14 cellular contexts compared by ENCODE assay signal in the genomic region with DNA sequence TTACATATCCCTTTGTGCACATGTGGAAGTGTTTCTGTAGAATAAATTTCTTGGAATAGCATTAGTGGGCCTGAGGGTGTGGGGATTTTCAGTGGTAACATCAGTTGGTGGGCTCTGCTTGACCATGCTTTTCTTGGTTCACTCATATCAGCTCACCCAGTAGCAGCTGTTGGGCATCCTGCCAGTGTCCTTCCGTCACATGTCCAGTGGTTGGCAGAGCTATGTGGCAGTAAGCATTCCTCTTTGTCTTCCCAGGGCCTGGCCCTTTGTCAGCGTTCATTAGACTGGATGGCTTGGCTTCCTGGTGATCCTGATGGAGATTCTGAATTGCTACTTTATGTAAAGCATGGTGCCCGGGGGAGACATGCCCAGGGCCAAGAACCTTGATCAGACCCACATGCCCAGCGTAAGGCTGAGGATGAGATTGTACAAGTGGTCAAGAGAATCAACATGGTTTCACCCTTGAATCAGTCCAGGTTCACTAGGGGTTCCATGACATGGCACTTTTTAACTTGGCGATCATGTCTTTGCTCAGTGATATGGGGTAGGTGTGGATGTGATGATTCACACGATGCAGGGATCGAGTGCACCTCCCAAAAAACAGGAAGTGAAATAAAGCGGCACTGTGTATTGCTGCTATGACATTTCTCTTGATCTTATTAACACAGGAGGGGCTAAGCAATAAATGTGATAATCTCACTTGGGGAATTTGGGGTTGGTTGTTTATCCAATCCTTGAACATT.
DNase-seq lines count a peak whose midpoint lies in the region; ATAC-seq lines count a peak whose summit lies in the region.
"Had no signal": no experiment of that assay in that cellular context is flagged by ENCODE, and none has a peak within 500 bp of the region (broad histone marks: within the 10 kb centered on the region; RNA-seq: fewer than 3 reads in every experiment).

No MANE protein-coding gene starts in this region.

- ATAC-seq in HG03175 (IDR thresholded peaks at IDR 0.05; ENCODE audit: unreplicated experiment) = no peak
- ATAC-seq: activated T-cell treated with anti-CD3 and anti-CD28 coated beads, Interleukin-2, amount 50 U/mL, for 4 hours; upper lobe of right lung had no signal

- peak overlapping the region; percentile 81 for H3K27ac ChIP-seq in caudate nucleus (ENCODE audit: low read depth, low read length)
- H3K27ac ChIP-seq: PC-9, upper lobe of right lung had no signal

- DNase-seq in COR-L47 (lab: John Stamatoyannopoulos, UW) (peak; percentile 70), NCI-H2029 treated with DMSO at 0.1 percent for 48 hours (lab: John Stamatoyannopoulos, UW) (peak; percentile 53), caudate nucleus (lab: John Stamatoyannopoulos, UW) (peak in 60 of 61 donors; percentile 9 to 94 (median 80)), midbrain (lab: John Stamatoyannopoulos, UW) (peak; percentile 88), NCI-H1436 treated with DMSO at 0.1 percent for 48 hours (lab: John Stamatoyannopoulos, UW) (no peak)
- DNase-seq in activated CD4-positive, CD25-positive, alpha-beta regulatory T cell treated with anti-CD3 and anti-CD28 coated beads, Interleukin-2, amount 50 U/mL, for 72 hours = no peak
- DNase-seq in activated naive CD4-positive, alpha-beta T cell treated with anti-CD3 and anti-CD28 coated beads, Interleukin-2, amount 50 U/mL, for 16 hours = no peak
- DNase-seq: activated CD4-positive, CD25-positive, alpha-beta regulatory T cell; activated T-cell treated with anti-CD3 and anti-CD28 coated beads, Interleukin-2, amount 50 U/mL, for 4 hours; GDM1; NCI-H2081 treated with DMSO at 0.1 percent for 48 hours; PC-9; upper lobe of right lung had no signal

Comparison
In these comparisons a context has a peak if more than half of its experiments do, and no peak if none do; other contexts are left out.
1. DNase-seq: peak in COR-L47 (single experiment), NCI-H2029 treated with DMSO at 0.1 percent for 48 hours (single experiment), caudate nucleus (60 of 61) and midbrain (single experiment); none in activated CD4-positive, CD25-positive, alpha-beta regulatory T cell treated with anti-CD3 and anti-CD28 coated beads, Interleukin-2, amount 50 U/mL, for 72 hours (single experiment), NCI-H1436 treated with DMSO at 0.1 percent for 48 hours (single experiment) and activated naive CD4-positive, alpha-beta T cell treated with anti-CD3 and anti-CD28 coated beads, Interleukin-2, amount 50 U/mL, for 16 hours (single experiment).